In the genomic region with DNA sequence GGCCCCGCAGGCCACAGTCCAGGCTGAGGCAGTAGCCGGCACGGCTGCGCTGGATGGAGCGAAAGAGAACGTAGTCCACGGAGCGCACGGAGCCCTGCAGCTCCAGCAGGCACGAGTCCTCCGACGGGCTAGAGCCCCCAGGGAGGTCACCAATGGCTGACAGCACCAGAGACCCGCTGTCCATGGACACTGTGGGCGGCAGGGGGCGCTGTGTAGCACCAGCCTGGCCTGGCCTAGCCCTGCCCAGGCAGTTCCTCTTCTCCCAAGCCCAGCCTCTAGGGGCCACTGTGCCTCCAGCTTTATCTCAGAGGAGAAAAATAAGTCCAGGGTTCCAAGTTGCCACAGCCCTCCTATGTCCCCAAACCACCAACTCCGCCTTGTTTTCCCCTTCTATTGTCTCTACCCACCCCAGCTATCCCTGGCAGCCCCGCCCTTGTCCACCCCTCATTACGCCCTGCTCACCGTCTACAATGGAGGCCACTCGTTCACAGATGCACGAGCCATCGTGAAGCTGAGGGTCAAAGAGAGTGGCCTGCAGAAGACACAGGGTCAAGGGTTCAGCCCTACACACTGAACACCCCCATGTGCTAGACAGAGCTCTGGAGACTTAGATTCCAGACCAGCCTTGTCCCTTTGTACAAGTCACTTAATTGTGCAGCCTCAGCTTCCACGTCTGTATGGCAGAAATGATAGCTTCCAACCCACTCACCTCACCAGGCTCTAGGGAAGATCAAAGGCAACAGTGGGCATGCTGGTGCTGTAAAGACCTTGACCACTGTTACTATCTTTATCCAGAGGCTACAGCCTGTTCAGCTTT, we compare ENCODE assay signal across 1 cellular context.
A peak's percentile ranks its signal among the peaks of the same experiment; 100 is the strongest.
TF ChIP-seq lines count a peak whose summit lies in the region.

No MANE protein-coding gene starts in this region.

TF ChIP-seq in HepG2, 621 proteins besides CTCF, POLR2A, EP300 and RAD21 (continued from another document and continues in another):
- TF ChIP-seq, protein P1, sequence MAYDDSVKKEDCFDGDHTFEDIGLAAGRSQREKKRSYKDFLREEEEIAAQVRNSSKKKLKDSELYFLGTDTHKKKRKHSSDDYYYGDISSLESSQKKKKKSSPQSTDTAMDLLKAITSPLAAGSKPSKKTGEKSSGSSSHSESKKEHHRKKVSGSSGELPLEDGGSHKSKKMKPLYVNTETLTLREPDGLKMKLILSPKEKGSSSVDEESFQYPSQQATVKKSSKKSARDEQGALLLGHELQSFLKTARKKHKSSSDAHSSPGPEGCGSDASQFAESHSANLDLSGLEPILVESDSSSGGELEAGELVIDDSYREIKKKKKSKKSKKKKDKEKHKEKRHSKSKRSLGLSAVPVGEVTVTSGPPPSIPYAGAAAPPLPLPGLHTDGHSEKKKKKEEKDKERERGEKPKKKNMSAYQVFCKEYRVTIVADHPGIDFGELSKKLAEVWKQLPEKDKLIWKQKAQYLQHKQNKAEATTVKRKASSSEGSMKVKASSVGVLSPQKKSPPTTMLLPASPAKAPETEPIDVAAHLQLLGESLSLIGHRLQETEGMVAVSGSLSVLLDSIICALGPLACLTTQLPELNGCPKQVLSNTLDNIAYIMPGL (CRISPR knock-in tag; IDR thresholded peaks at IDR 0.05; ENCODE audit: borderline replicate concordance in 1 of 2, low read depth in 1 of 2) = peak; percentile 85 to 95
- TF ChIP-seq PATZ1 (CRISPR knock-in tag; IDR thresholded peaks at IDR 0.05) = peak; percentile 46; the same call in 1 of the 2 replicates
- TF ChIP-seq NCOR1 (IDR thresholded peaks at IDR 0.05; ENCODE audit: borderline replicate concordance, low read length) = peak; percentile 39; the same call in 1 of the 2 replicates
- TF ChIP-seq DRAP1 (CRISPR knock-in tag; IDR thresholded peaks at IDR 0.05) = peak; percentile 10; the same call in 1 of the 2 replicates
- no peak for TF ChIP-seq ZBTB3 (CRISPR knock-in tag; IDR thresholded peaks at IDR 0.05; ENCODE audit: borderline replicate concordance, low read depth)
- TF ChIP-seq ZNF331 (CRISPR knock-in tag; IDR thresholded peaks at IDR 0.05) = peak; percentile 41; the same call in 1 of the 2 replicates
- no peak for TF ChIP-seq FIP1L1 (IDR thresholded peaks at IDR 0.05; ENCODE audit: borderline replicate concordance, insufficient read depth, low read depth, low read length)
- peak; percentile 56; the same call in 1 of the 2 replicates for TF ChIP-seq CHD4 (IDR thresholded peaks at IDR 0.05; ENCODE audit: borderline replicate concordance, low read length)
- no peak for TF ChIP-seq ZSCAN22 (CRISPR knock-in tag; IDR thresholded peaks at IDR 0.05)
- no peak for TF ChIP-seq POLR2AphosphoS5 (IDR thresholded peaks at IDR 0.05; ENCODE audit: low read depth, low read length)
- peak; percentile 26; the same call in 1 of the 2 replicates for TF ChIP-seq HDAC2 (CRISPR knock-in tag; IDR thresholded peaks at IDR 0.05)
- TF ChIP-seq GATAD1 (CRISPR knock-in tag; IDR thresholded peaks at IDR 0.05) = peak; percentile 73
- peak in 1 of 2 experiments; percentile 45; a peak in 1 of 4 replicates for TF ChIP-seq KLF16 (CRISPR knock-in tag; IDR thresholded peaks at IDR 0.05)
- TF ChIP-seq, protein P2, sequence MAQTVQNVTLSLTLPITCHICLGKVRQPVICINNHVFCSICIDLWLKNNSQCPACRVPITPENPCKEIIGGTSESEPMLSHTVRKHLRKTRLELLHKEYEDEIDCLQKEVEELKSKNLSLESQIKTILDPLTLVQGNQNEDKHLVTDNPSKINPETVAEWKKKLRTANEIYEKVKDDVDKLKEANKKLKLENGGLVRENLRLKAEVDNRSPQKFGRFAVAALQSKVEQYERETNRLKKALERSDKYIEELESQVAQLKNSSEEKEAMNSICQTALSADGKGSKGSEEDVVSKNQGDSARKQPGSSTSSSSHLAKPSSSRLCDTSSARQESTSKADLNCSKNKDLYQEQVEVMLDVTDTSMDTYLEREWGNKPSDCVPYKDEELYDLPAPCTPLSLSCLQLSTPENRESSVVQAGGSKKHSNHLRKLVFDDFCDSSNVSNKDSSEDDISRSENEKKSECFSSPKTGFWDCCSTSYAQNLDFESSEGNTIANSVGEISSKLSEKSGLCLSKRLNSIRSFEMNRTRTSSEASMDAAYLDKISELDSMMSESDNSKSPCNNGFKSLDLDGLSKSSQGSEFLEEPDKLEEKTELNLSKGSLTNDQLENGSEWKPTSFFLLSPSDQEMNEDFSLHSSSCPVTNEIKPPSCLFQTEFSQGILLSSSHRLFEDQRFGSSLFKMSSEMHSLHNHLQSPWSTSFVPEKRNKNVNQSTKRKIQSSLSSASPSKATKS (CRISPR knock-in tag; IDR thresholded peaks at IDR 0.05) = no peak
- TF ChIP-seq ZNF589 (CRISPR knock-in tag; conservative IDR thresholded peaks at IDR 0.05) = 0 out of 2 replicates have a peak, but pooled peaks have one; percentile 35
- no peak for TF ChIP-seq SOX13 (IDR thresholded peaks at IDR 0.05)
- peak in 1 of 2 experiments; percentile 28; a peak in 1 of 4 replicates for TF ChIP-seq SOX13 (CRISPR knock-in tag; conservative IDR thresholded peaks at IDR 0.05 in 1 of 2, IDR thresholded peaks at IDR 0.05 in 1 of 2)
- peak; percentile 19 for TF ChIP-seq MEIS2 (CRISPR knock-in tag; IDR thresholded peaks at IDR 0.05)
- peak; percentile 70 for TF ChIP-seq TCF7 (IDR thresholded peaks at IDR 0.05; ENCODE audit: low read depth)
- 0 out of 2 replicates have a peak, but pooled peaks have one; percentile 41 for TF ChIP-seq ZBTB10 (CRISPR knock-in tag; IDR thresholded peaks at IDR 0.05; ENCODE audit: borderline replicate concordance)
- no peak for TF ChIP-seq ZNF224 (CRISPR knock-in tag; IDR thresholded peaks at IDR 0.05)
- TF ChIP-seq, protein P3, sequence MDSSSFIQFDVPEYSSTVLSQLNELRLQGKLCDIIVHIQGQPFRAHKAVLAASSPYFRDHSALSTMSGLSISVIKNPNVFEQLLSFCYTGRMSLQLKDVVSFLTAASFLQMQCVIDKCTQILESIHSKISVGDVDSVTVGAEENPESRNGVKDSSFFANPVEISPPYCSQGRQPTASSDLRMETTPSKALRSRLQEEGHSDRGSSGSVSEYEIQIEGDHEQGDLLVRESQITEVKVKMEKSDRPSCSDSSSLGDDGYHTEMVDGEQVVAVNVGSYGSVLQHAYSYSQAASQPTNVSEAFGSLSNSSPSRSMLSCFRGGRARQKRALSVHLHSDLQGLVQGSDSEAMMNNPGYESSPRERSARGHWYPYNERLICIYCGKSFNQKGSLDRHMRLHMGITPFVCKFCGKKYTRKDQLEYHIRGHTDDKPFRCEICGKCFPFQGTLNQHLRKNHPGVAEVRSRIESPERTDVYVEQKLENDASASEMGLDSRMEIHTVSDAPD (CRISPR knock-in tag; IDR thresholded peaks at IDR 0.05) = peak; percentile 51; the same call in 1 of the 2 replicates
- TF ChIP-seq DMAP1 (CRISPR knock-in tag; IDR thresholded peaks at IDR 0.05) = no peak
- no peak for TF ChIP-seq CREB3 (CRISPR knock-in tag; IDR thresholded peaks at IDR 0.05)
- peak; percentile 81; the same call in 1 of the 2 replicates for TF ChIP-seq KDM3A (CRISPR knock-in tag; IDR thresholded peaks at IDR 0.05; ENCODE audit: low read depth)
- TF ChIP-seq LBX2 (CRISPR knock-in tag; IDR thresholded peaks at IDR 0.05; ENCODE audit: borderline replicate concordance) = no peak
- no peak for TF ChIP-seq CEBPZ (IDR thresholded peaks at IDR 0.05; ENCODE audit: low read length)
- TF ChIP-seq, protein P4, sequence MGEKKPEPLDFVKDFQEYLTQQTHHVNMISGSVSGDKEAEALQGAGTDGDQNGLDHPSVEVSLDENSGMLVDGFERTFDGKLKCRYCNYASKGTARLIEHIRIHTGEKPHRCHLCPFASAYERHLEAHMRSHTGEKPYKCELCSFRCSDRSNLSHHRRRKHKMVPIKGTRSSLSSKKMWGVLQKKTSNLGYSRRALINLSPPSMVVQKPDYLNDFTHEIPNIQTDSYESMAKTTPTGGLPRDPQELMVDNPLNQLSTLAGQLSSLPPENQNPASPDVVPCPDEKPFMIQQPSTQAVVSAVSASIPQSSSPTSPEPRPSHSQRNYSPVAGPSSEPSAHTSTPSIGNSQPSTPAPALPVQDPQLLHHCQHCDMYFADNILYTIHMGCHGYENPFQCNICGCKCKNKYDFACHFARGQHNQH (CRISPR knock-in tag; IDR thresholded peaks at IDR 0.05) = peak; percentile 23; the same call in 1 of the 2 replicates
- TF ChIP-seq HNF4A (CRISPR knock-in tag; IDR thresholded peaks at IDR 0.05) = peak; percentile 22
- peak; percentile 62; the same call in 1 of the 3 replicates for TF ChIP-seq MXI1 (IDR thresholded peaks at IDR 0.05; ENCODE audit: borderline replicate concordance, low read depth, low read length)
- no peak for TF ChIP-seq NRL (CRISPR knock-in tag; IDR thresholded peaks at IDR 0.05; ENCODE audit: borderline replicate concordance)
- TF ChIP-seq, protein P5, sequence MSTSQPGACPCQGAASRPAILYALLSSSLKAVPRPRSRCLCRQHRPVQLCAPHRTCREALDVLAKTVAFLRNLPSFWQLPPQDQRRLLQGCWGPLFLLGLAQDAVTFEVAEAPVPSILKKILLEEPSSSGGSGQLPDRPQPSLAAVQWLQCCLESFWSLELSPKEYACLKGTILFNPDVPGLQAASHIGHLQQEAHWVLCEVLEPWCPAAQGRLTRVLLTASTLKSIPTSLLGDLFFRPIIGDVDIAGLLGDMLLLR (CRISPR knock-in tag; IDR thresholded peaks at IDR 0.05) = 0 out of 2 replicates have a peak, but pooled peaks have one; percentile 58
- TF ChIP-seq ZNF101 (CRISPR knock-in tag; IDR thresholded peaks at IDR 0.05; ENCODE audit: borderline replicate concordance, low read depth) = no peak
- TF ChIP-seq RFXAP (CRISPR knock-in tag; IDR thresholded peaks at IDR 0.05; ENCODE audit: borderline replicate concordance) = peak; percentile 54; the same call in 1 of the 2 replicates
- no peak for TF ChIP-seq ZNF530 (CRISPR knock-in tag; IDR thresholded peaks at IDR 0.05; ENCODE audit: low read depth)
- peak; percentile 40 for TF ChIP-seq MED1 (CRISPR knock-in tag; IDR thresholded peaks at IDR 0.05)
- no peak for TF ChIP-seq ZNF776 (CRISPR knock-in tag; IDR thresholded peaks at IDR 0.05)
- no peak for TF ChIP-seq NONO (IDR thresholded peaks at IDR 0.05)
- peak; percentile 55 for TF ChIP-seq NONO (CRISPR knock-in tag; conservative IDR thresholded peaks at IDR 0.05)
